Comparison of ENCODE assay signal across 8 cellular contexts in genomic region chr14:103385994-103386491, GRCh38. TPM values are rescaled to one million over a fixed set of nuclear protein-coding genes. Genes with fewer than 3 reads are reported as not detected.
DNase-seq lines count a peak whose midpoint lies in the region; ATAC-seq and TF ChIP-seq lines count a peak whose summit lies in the region.

No MANE protein-coding gene starts in this region.

- no peak for TF ChIP-seq CTCF in SU-DHL-6 (IDR thresholded peaks at IDR 0.05; ENCODE audit: insufficient read depth, low read length, poor library complexity, severe bottlenecking)
- no peak for TF ChIP-seq CTCF in body of pancreas (IDR thresholded peaks at IDR 0.05)

- H3K36me3 ChIP-seq in SU-DHL-6 (ENCODE audit: low read length), result no peaks in the 10 kb centered on the region
- H3K36me3 ChIP-seq in body of pancreas (replicated peaks in 1 of 2; ENCODE audit: insufficient read depth in 1 of 2, low read depth in 2 of 2), result no peaks in the 10 kb centered on the region

- intact Hi-C loops in body of pancreas (cut with DNase I), result no loop called here

- H3K27ac ChIP-seq in SU-DHL-6 (ENCODE audit: low read depth, low read length), result peak overlapping the region; percentile 92
- H3K27ac ChIP-seq in body of pancreas, result peak overlapping the region; percentile 94 to 99 (median 98)

- ATAC-seq in GM18505 (IDR thresholded peaks at IDR 0.05; ENCODE audit: unreplicated experiment) (no peak), HG03045 (IDR thresholded peaks at IDR 0.05; ENCODE audit: unreplicated experiment) (peak; percentile 5), body of pancreas (peak; percentile 5)

- TF ChIP-seq POLR2A in GM18505 (IDR thresholded peaks at IDR 0.05; ENCODE audit: borderline replicate concordance, extremely low read depth, insufficient read depth, insufficient read length), result peak; percentile 33
- peak in 2 of 3 donors; percentile 26 to 29 for TF ChIP-seq POLR2A in body of pancreas (IDR thresholded peaks at IDR 0.05)

- peaks cover 31% of the 10 kb centered on the region for H3K4me1 ChIP-seq in body of pancreas

- no peaks in the 10 kb centered on the region for H3K9me3 ChIP-seq in SU-DHL-6 (ENCODE audit: insufficient read depth, low read length)
- no peaks in the 10 kb centered on the region for H3K9me3 ChIP-seq in body of pancreas

- H3K4me3 ChIP-seq in SU-DHL-6 (ENCODE audit: insufficient read depth, low read length, poor library complexity, severe bottlenecking), result peak overlapping the region; percentile 83
- peak overlapping the region; percentile 55 to 93 for H3K4me3 ChIP-seq in body of pancreas

- H3K9ac ChIP-seq in SU-DHL-6 (ENCODE audit: low read length), result peak overlapping the region; percentile 93

- peaks cover 53% of the 10 kb centered on the region for H3K79me2 ChIP-seq in SU-DHL-6 (ENCODE audit: insufficient read depth, low read length)

- no peaks in the 10 kb centered on the region for H3K27me3 ChIP-seq in SU-DHL-6 (ENCODE audit: low read length)
- H3K27me3 ChIP-seq in body of pancreas, result no peaks in the 10 kb centered on the region

- peaks cover 10% of the 10 kb centered on the region for H3F3A ChIP-seq in SU-DHL-6 (ENCODE audit: insufficient read depth)

- H3K9me2 ChIP-seq in SU-DHL-6 (replicated peaks; ENCODE audit: insufficient read depth, low read length), result no peaks in the 10 kb centered on the region

- peak overlapping the region; percentile 61 for H2AFZ ChIP-seq in SU-DHL-6 (ENCODE audit: low read depth, low read length, severe bottlenecking)

- 0% methylated on average over 20 to 31 of the region's 31 CpGs for WGBS in body of pancreas, 2 donors

- H3K4me2 ChIP-seq in SU-DHL-6 (ENCODE audit: low read depth, low read length, poor library complexity, severe bottlenecking), result peak overlapping the region; percentile 95

- peaks cover 4% of the 10 kb centered on the region; the same call in 1 of the 2 replicates for H4K20me1 ChIP-seq in SU-DHL-6 (ENCODE audit: low read depth, low read length)

- DNase-seq in body of pancreas (peak; percentile 41 to 51 (median 44)), islet precursor cell (peak; percentile 56), SHP77 treated with DMSO at 0.1 percent for 48 hours (lab: John Stamatoyannopoulos, UW) (no peak), NCI-H1694 (lab: John Stamatoyannopoulos, UW) (no peak)
- peak; percentile 31 for DNase-seq in stimulated activated CD4-positive, alpha-beta T cell treated with anti-CD3 and anti-CD28 coated beads, Interleukin-1b, Interleukin-23, amount 100 ng/mL, for 48 hours

RNA-seq across cellular contexts. Expression of gene MARK3, which starts 0.8 kb away (rescaled TPM):
- total RNA-seq in body of pancreas, result 100 to 1,000 TPM in 1 of 2 donors, 10 to 100 TPM in 1; 87.2 to 147 TPM

RNA-seq across cellular contexts. Expression of gene EIF5, which starts 52.0 kb away (rescaled TPM):
- total RNA-seq in body of pancreas, result 100 to 1,000 TPM in 1 of 2 donors, 10 to 100 TPM in 1; 85.6 to 234 TPM

Comparison
In these comparisons a context has a peak if more than half of its experiments do, and no peak if none do; other contexts are left out.
1. DNase-seq: peak in body of pancreas (4 of 4), islet precursor cell (single experiment) and stimulated activated CD4-positive, alpha-beta T cell treated with anti-CD3 and anti-CD28 coated beads, Interleukin-1b, Interleukin-23, amount 100 ng/mL, for 48 hours (single experiment); none in SHP77 treated with DMSO at 0.1 percent for 48 hours (single experiment) and NCI-H1694 (single experiment).